1 cellular context compared by ENCODE assay signal in genomic region chr6:30325150-30325872, GRCh38.
TF ChIP-seq lines count a peak whose summit lies in the region.

No MANE protein-coding gene starts in this region.

TF ChIP-seq in K562, 482 proteins besides CTCF, POLR2A, EP300 and RAD21 (continued from another document):
- TF ChIP-seq HBP1 (CRISPR knock-in tag; IDR thresholded peaks at IDR 0.05) (no peak), SFPQ (IDR thresholded peaks at IDR 0.05; ENCODE audit: low read depth, low read length) (no peak), SIN3A (IDR thresholded peaks at IDR 0.05; ENCODE audit: borderline replicate concordance in 2 of 2, control insufficient read depth in 1 of 2, low read depth in 2 of 2, low read length in 2 of 2) (peak in 1 of 2 experiments; percentile 60; a peak in 1 of 4 replicates), ARID3A (IDR thresholded peaks at IDR 0.05; ENCODE audit: borderline replicate concordance, low read depth, low read length) (peak; percentile 45; the same call in 1 of the 2 replicates), MTA3 (IDR thresholded peaks at IDR 0.05; ENCODE audit: borderline replicate concordance) (no peak), KAT7 (CRISPR knock-in tag; IDR thresholded peaks at IDR 0.05; ENCODE audit: borderline replicate concordance) (0 out of 2 replicates have a peak, but pooled peaks have one; percentile 36), TAL1 (IDR thresholded peaks at IDR 0.05) (0 out of 2 replicates have a peak, but pooled peaks have one; percentile 20), FUS (optimal IDR thresholded peaks at IDR 0.05; ENCODE audit: low read depth, low read length) (no peak), ZNF324 (CRISPR knock-in tag; IDR thresholded peaks at IDR 0.05) (no peak), ZNF57 (CRISPR knock-in tag; IDR thresholded peaks at IDR 0.05) (no peak), L3MBTL2 (IDR thresholded peaks at IDR 0.05) (no peak), NCOA6 (IDR thresholded peaks at IDR 0.05) (no peak), TCF7 (IDR thresholded peaks at IDR 0.05; ENCODE audit: borderline replicate concordance) (no peak), SNRNP70 (optimal IDR thresholded peaks at IDR 0.05; ENCODE audit: low read depth, low read length) (no peak), MTF1 (CRISPR knock-in tag; IDR thresholded peaks at IDR 0.05; ENCODE audit: borderline replicate concordance) (no peak), SMAD4 (CRISPR knock-in tag; conservative IDR thresholded peaks at IDR 0.05) (no peak), RBM34 (IDR thresholded peaks at IDR 0.05; ENCODE audit: borderline replicate concordance, insufficient read depth, low read length) (no peak), SIX5 (IDR thresholded peaks at IDR 0.05; ENCODE audit: borderline replicate concordance in 1 of 2, insufficient read depth in 1 of 2, low read depth in 1 of 2, low read length in 2 of 2) (no peak), FOXK1 (CRISPR knock-in tag; IDR thresholded peaks at IDR 0.05; ENCODE audit: borderline replicate concordance) (no peak), NONO (IDR thresholded peaks at IDR 0.05; ENCODE audit: low read depth in 2 of 2, low read length in 1 of 2) (no peak), RBM25 (IDR thresholded peaks at IDR 0.05; ENCODE audit: low read depth, low read length, severe bottlenecking) (no peak), COPS2 (conservative IDR thresholded peaks at IDR 0.05) (no peak), TCF3 (CRISPR knock-in tag; IDR thresholded peaks at IDR 0.05) (peak; percentile 1; the same call in 1 of the 2 replicates), STAT5B (CRISPR knock-in tag; IDR thresholded peaks at IDR 0.05) (no peak), TCFL5 (CRISPR knock-in tag; conservative IDR thresholded peaks at IDR 0.05) (no peak), YY1 (IDR thresholded peaks at IDR 0.05; ENCODE audit: borderline replicate concordance in 1 of 3, control insufficient read depth in 1 of 3, extremely low read depth in 1 of 3, insufficient read depth in 3 of 3, insufficient read length in 1 of 3, insufficient replicate concordance in 2 of 3, low read depth in 1 of 3, low read length in 2 of 3) (peak in 1 of 3 experiments; percentile 43), SMARCC2 (IDR thresholded peaks at IDR 0.05; ENCODE audit: low read depth) (no peak), ZNF274 (IDR thresholded peaks at IDR 0.05; ENCODE audit: borderline replicate concordance, low read depth, low read length) (no peak), KDM1A (IDR thresholded peaks at IDR 0.05) (peak; percentile 46 to 56; a peak in 2 of 4 replicates), ARID4B (CRISPR knock-in tag; IDR thresholded peaks at IDR 0.05) (no peak), CREB3L1 (IDR thresholded peaks at IDR 0.05; ENCODE audit: borderline replicate concordance, low read depth) (no peak), RHOXF2B (CRISPR knock-in tag; conservative IDR thresholded peaks at IDR 0.05) (no peak), SMARCE1 (IDR thresholded peaks at IDR 0.05) (no peak), GTF2E2 (tag; IDR thresholded peaks at IDR 0.05) (no peak), ZNF384 (IDR thresholded peaks at IDR 0.05; ENCODE audit: low read depth, low read length) (no peak), ZNF77 (CRISPR knock-in tag; IDR thresholded peaks at IDR 0.05) (no peak)
